In genomic region chr4:6703786-6704185, GRCh38 we compare ENCODE assay signal across 1 cellular context.
TF ChIP-seq lines count a peak whose summit lies in the region.

No MANE protein-coding gene starts in this region.

TF ChIP-seq in K562, 482 proteins besides CTCF, POLR2A, EP300 and RAD21 (continued from another document):
- TF ChIP-seq, protein P1, sequence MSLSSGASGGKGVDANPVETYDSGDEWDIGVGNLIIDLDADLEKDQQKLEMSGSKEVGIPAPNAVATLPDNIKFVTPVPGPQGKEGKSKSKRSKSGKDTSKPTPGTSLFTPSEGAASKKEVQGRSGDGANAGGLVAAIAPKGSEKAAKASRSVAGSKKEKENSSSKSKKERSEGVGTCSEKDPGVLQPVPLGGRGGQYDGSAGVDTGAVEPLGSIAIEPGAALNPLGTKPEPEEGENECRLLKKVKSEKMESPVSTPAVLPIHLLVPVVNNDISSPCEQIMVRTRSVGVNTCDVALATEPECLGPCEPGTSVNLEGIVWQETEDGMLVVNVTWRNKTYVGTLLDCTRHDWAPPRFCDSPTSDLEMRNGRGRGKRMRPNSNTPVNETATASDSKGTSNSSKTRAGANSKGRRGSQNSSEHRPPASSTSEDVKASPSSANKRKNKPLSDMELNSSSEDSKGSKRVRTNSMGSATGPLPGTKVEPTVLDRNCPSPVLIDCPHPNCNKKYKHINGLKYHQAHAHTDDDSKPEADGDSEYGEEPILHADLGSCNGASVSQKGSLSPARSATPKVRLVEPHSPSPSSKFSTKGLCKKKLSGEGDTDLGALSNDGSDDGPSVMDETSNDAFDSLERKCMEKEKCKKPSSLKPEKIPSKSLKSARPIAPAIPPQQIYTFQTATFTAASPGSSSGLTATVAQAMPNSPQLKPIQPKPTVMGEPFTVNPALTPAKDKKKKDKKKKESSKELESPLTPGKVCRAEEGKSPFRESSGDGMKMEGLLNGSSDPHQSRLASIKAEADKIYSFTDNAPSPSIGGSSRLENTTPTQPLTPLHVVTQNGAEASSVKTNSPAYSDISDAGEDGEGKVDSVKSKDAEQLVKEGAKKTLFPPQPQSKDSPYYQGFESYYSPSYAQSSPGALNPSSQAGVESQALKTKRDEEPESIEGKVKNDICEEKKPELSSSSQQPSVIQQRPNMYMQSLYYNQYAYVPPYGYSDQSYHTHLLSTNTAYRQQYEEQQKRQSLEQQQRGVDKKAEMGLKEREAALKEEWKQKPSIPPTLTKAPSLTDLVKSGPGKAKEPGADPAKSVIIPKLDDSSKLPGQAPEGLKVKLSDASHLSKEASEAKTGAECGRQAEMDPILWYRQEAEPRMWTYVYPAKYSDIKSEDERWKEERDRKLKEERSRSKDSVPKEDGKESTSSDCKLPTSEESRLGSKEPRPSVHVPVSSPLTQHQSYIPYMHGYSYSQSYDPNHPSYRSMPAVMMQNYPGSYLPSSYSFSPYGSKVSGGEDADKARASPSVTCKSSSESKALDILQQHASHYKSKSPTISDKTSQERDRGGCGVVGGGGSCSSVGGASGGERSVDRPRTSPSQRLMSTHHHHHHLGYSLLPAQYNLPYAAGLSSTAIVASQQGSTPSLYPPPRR (CRISPR knock-in tag; IDR thresholded peaks at IDR 0.05; ENCODE audit: borderline replicate concordance), result no peak
- TF ChIP-seq, protein P2, sequence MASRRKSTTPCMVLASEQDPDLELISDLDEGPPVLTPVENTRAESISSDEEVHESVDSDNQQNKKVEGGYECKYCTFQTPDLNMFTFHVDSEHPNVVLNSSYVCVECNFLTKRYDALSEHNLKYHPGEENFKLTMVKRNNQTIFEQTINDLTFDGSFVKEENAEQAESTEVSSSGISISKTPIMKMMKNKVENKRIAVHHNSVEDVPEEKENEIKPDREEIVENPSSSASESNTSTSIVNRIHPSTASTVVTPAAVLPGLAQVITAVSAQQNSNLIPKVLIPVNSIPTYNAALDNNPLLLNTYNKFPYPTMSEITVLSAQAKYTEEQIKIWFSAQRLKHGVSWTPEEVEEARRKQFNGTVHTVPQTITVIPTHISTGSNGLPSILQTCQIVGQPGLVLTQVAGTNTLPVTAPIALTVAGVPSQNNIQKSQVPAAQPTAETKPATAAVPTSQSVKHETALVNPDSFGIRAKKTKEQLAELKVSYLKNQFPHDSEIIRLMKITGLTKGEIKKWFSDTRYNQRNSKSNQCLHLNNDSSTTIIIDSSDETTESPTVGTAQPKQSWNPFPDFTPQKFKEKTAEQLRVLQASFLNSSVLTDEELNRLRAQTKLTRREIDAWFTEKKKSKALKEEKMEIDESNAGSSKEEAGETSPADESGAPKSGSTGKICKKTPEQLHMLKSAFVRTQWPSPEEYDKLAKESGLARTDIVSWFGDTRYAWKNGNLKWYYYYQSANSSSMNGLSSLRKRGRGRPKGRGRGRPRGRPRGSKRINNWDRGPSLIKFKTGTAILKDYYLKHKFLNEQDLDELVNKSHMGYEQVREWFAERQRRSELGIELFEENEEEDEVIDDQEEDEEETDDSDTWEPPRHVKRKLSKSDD (conservative IDR thresholded peaks at IDR 0.05; ENCODE audit: low read length), result no peak
- TF ChIP-seq ZNF175 (CRISPR knock-in tag; IDR thresholded peaks at IDR 0.05; ENCODE audit: low read depth) (no peak), SRSF7 (optimal IDR thresholded peaks at IDR 0.05; ENCODE audit: low read depth, low read length) (no peak), SMAD3 (CRISPR knock-in tag; conservative IDR thresholded peaks at IDR 0.05) (no peak), PML (IDR thresholded peaks at IDR 0.05; ENCODE audit: low read length) (no peak), BHLHE40 (IDR thresholded peaks at IDR 0.05; ENCODE audit: low read length) (peak; percentile 85), EP400 (IDR thresholded peaks at IDR 0.05) (peak; percentile 28; the same call in 1 of the 2 replicates), HNRNPK (IDR thresholded peaks at IDR 0.05; ENCODE audit: low read depth, low read length, poor library complexity, severe bottlenecking) (no peak), ESRRA (IDR thresholded peaks at IDR 0.05; ENCODE audit: borderline replicate concordance, low read depth) (peak; percentile 72), FOXM1 (IDR thresholded peaks at IDR 0.05; ENCODE audit: low read depth) (no peak), FOXM1 (CRISPR knock-in tag; IDR thresholded peaks at IDR 0.05; ENCODE audit: low read depth) (no peak), PYGO2 (tag; IDR thresholded peaks at IDR 0.05) (no peak), ZNF212 (CRISPR knock-in tag; IDR thresholded peaks at IDR 0.05) (no peak), ZNF133 (CRISPR knock-in tag; IDR thresholded peaks at IDR 0.05) (no peak), ZNF217 (CRISPR knock-in tag; IDR thresholded peaks at IDR 0.05) (no peak), HDGF (IDR thresholded peaks at IDR 0.05) (no peak)
- TF ChIP-seq, protein P3, sequence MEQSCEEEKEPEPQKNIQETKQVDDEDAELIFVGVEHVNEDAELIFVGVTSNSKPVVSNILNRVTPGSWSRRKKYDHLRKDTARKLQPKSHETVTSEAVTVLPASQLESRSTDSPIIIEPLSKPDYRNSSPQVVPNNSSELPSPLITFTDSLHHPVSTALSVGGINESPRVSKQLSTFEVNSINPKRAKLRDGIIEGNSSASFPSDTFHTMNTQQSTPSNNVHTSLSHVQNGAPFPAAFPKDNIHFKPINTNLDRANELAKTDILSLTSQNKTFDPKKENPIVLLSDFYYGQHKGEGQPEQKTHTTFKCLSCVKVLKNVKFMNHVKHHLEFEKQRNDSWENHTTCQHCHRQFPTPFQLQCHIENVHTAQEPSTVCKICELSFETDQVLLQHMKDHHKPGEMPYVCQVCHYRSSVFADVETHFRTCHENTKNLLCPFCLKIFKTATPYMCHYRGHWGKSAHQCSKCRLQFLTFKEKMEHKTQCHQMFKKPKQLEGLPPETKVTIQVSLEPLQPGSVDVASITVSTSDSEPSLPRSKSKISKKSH (CRISPR knock-in tag; IDR thresholded peaks at IDR 0.05), result no peak
- TF ChIP-seq, protein P4, sequence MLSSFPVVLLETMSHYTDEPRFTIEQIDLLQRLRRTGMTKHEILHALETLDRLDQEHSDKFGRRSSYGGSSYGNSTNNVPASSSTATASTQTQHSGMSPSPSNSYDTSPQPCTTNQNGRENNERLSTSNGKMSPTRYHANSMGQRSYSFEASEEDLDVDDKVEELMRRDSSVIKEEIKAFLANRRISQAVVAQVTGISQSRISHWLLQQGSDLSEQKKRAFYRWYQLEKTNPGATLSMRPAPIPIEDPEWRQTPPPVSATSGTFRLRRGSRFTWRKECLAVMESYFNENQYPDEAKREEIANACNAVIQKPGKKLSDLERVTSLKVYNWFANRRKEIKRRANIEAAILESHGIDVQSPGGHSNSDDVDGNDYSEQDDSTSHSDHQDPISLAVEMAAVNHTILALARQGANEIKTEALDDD (IDR thresholded peaks at IDR 0.05), result no peak
TF ChIP-seq in K562: peak in this region for 23.
